ENCODE assay signal across 8 cellular contexts in the genomic region with DNA sequence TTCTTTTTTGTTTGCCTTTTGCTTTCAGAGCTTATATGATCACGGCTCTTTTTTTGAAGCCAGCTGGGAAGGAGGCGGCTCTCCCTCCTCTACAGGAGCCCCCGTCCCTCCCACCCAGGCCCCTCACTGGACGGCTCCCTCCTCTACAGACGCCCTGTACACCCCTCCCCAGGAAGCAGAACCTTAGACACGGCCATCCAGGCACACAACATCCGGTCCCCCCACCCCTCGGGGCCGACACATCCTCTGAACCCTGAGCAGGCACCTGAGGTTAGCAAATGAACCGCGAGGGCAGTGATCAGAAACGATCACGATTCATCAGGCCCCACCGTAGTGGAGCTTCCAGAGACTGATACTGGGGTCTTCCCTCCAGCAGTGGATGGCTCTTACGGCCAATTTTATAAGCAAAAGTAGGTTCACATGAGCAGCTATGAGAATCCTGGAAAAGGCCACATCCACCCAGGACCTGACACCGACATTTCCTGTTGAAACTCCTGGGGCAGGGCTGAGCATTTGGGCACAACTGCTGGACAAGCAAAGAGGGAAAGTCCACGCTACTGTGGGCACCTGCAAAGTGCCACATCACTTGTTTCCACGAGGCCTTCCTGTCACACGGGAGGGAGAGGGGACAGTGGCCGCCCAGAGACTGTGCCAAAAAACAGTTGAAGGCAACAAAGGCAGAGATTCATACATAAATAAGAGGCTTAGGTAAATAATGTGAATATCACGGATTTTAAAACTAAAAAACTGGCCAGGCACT.
A peak's percentile ranks its signal among the peaks of the same experiment; 100 is the strongest.
DNase-seq lines count a peak whose midpoint lies in the region; ATAC-seq and TF ChIP-seq lines count a peak whose summit lies in the region.

No MANE protein-coding gene starts in this region.

- H3K27me3 ChIP-seq in neural progenitor cell = no peaks in the 10 kb centered on the region

- peak; percentile 84 for DNase-seq in activated CD8-positive, alpha-beta memory T cell treated with anti-CD3 and anti-CD28 coated beads, Interleukin-2, amount 50 U/mL, for 48 hours
- DNase-seq in neural progenitor cell (ENCODE audit: low spot score) = no peak
- DNase-seq in omental fat pad (ENCODE audit: low spot score) = no peak
- DNase-seq in OCI-M2 (lab: John Stamatoyannopoulos, UW; ENCODE audit: unreplicated experiment) = no peak
- DNase-seq in SW480 (ENCODE audit: low spot score) = no peak
- no peak for DNase-seq in NCI-H526 (lab: John Stamatoyannopoulos, UW)

- no peak overlapping the region for H3K4me2 ChIP-seq in neural progenitor cell

- peaks cover under 1% of the 10 kb centered on the region for H3K79me2 ChIP-seq in neural progenitor cell (ENCODE audit: low read depth)

- peaks cover 19% of the 10 kb centered on the region for H3K4me1 Mint-ChIP-seq in neural progenitor cell

- no peak overlapping the region for H3K27ac Mint-ChIP-seq in neural progenitor cell

- H3K27ac ChIP-seq in neural progenitor cell = peak overlapping the region; percentile 29

- H2AFZ ChIP-seq in neural progenitor cell (replicated peaks) = no peak overlapping the region

- peaks cover 39% of the 10 kb centered on the region for H4K20me1 ChIP-seq in neural progenitor cell (ENCODE audit: low read depth)

- no peak overlapping the region for H3K4me3 Mint-ChIP-seq in neural progenitor cell

- no peaks in the 10 kb centered on the region for H3K9me3 Mint-ChIP-seq in neural progenitor cell

- H3K36me3 ChIP-seq in neural progenitor cell = no peaks in the 10 kb centered on the region

- ATAC-seq in GM19035 (IDR thresholded peaks at IDR 0.05; ENCODE audit: unreplicated experiment) (peak; percentile 65), HG03354 (IDR thresholded peaks at IDR 0.05; ENCODE audit: poor library complexity, severe bottlenecking, unreplicated experiment) (peak; percentile 88), omental fat pad (ENCODE audit: low FRiP score) (no peak)

- no peak overlapping the region for H3K9ac ChIP-seq in neural progenitor cell

- no peaks in the 10 kb centered on the region for H3K27me3 Mint-ChIP-seq in neural progenitor cell (ENCODE audit: insufficient read depth, low read depth)

- TF ChIP-seq CTCF in neural progenitor cell (IDR thresholded peaks at IDR 0.05) = no peak
- TF ChIP-seq CTCF in omental fat pad (IDR thresholded peaks at IDR 0.05) = no peak

- no peak overlapping the region for H3K4me3 ChIP-seq in neural progenitor cell

- peaks cover 7% of the 10 kb centered on the region for H3F3A ChIP-seq in neural progenitor cell (ENCODE audit: low read depth)

- no peaks in the 10 kb centered on the region for H3K9me3 ChIP-seq in neural progenitor cell (ENCODE audit: low read depth)

- H3K36me3 Mint-ChIP-seq in neural progenitor cell = peaks cover 3% of the 10 kb centered on the region

- peaks cover 3% of the 10 kb centered on the region for H3K4me1 ChIP-seq in neural progenitor cell
